In genomic region chr12:18340796-18341195, GRCh38 we compare ENCODE assay signal across 17 cellular contexts.
A peak's percentile ranks its signal among the peaks of the same experiment; 100 is the strongest.
DNase-seq lines count a peak whose midpoint lies in the region; ATAC-seq and TF ChIP-seq lines count a peak whose summit lies in the region.
"Had no signal": no experiment of that assay in that cellular context is flagged by ENCODE, and none has a peak within 500 bp of the region (broad histone marks: within the 10 kb centered on the region; RNA-seq: fewer than 3 reads in every experiment).

No MANE protein-coding gene starts in this region.

- intact Hi-C loops in left ventricle myocardium inferior (cut with micrococcal nuclease) (no loop called here), cardiac septum (cut with DNase I) (no loop called here)

- no peak overlapping the region for H2BK5ac ChIP-seq in neuronal stem cell (ENCODE audit: low read length)

- H3K4me3 ChIP-seq in left ventricle myocardium inferior = no peak overlapping the region
- H3K4me3 ChIP-seq in GM23248 = no peak overlapping the region
- no peak overlapping the region for H3K4me3 ChIP-seq in fibroblast of mammary gland (ENCODE audit: control insufficient read depth, low read depth, low read length)
- H3K4me3 ChIP-seq in neuronal stem cell (ENCODE audit: low read length in 2 of 2) = no peak overlapping the region
- H3K4me3 ChIP-seq: BLaER1, GM23338 had no signal

- TF ChIP-seq CTCF in left ventricle myocardium inferior (IDR thresholded peaks at IDR 0.05; ENCODE audit: borderline replicate concordance) (no peak), fibroblast of mammary gland (conservative IDR thresholded peaks at IDR 0.05; ENCODE audit: control insufficient read depth, insufficient read depth, low read depth, low read length) (no peak)

- no peaks in the 10 kb centered on the region for H3K36me3 ChIP-seq in left ventricle myocardium inferior
- H3K36me3 ChIP-seq in GM23248 (ENCODE audit: low read depth) = no peaks in the 10 kb centered on the region
- no peaks in the 10 kb centered on the region for H3K36me3 ChIP-seq in neuronal stem cell (replicated peaks in 1 of 2; ENCODE audit: control insufficient read depth in 2 of 2, insufficient read depth in 2 of 2, low read length in 2 of 2)
- H3K36me3 ChIP-seq: BLaER1 had no signal

- no peak overlapping the region for H3K18ac ChIP-seq in neuronal stem cell (ENCODE audit: low read length)

- H3K27me3 ChIP-seq in left ventricle myocardium inferior (ENCODE audit: low read depth) (no peaks in the 10 kb centered on the region), GM23248 (replicated peaks; ENCODE audit: insufficient read depth) (no peaks in the 10 kb centered on the region), neuronal stem cell (ENCODE audit: control insufficient read depth in 3 of 3, insufficient read depth in 3 of 3, low read depth in 1 of 3, low read length in 3 of 3) (no peaks in the 10 kb centered on the region)
- H3K27me3 ChIP-seq: BLaER1 had no signal

- no peaks in the 10 kb centered on the region for H4K20me1 ChIP-seq in GM23248 (ENCODE audit: insufficient read depth)
- H4K20me1 ChIP-seq: BLaER1 had no signal

- H3K79me2 ChIP-seq in GM23248 (ENCODE audit: insufficient read depth) = no peaks in the 10 kb centered on the region

- H3K9me3 ChIP-seq in left ventricle myocardium inferior (replicated peaks) = no peaks in the 10 kb centered on the region
- H3K9me3 ChIP-seq in GM23248 (ENCODE audit: low read depth) = no peaks in the 10 kb centered on the region
- no peaks in the 10 kb centered on the region for H3K9me3 ChIP-seq in neuronal stem cell (replicated peaks in 1 of 2; ENCODE audit: control insufficient read depth in 2 of 2, insufficient read depth in 1 of 2, low read depth in 1 of 2, low read length in 2 of 2)
- H3K9me3 ChIP-seq: BLaER1 had no signal

- no peak overlapping the region for H3K14ac ChIP-seq in neuronal stem cell (ENCODE audit: low read length)

- no peak overlapping the region for H4K8ac ChIP-seq in neuronal stem cell (ENCODE audit: low read depth, low read length)

- H3K4me1 ChIP-seq in left ventricle myocardium inferior (peaks cover 11% of the 10 kb centered on the region), GM23248 (ENCODE audit: insufficient read depth) (0 out of 2 replicates have a peak, but pooled peaks cover 8% of the 10 kb centered on the region), neuronal stem cell (ENCODE audit: control insufficient read depth in 2 of 2, insufficient read depth in 1 of 2, low read depth in 1 of 2, low read length in 2 of 2) (no peaks in the 10 kb centered on the region)

- no peaks in the 10 kb centered on the region for H3K9me2 ChIP-seq in GM23248 (ENCODE audit: insufficient read depth)

- H3K4me2 ChIP-seq in GM23248 (ENCODE audit: unreplicated experiment) (no peak overlapping the region), neuronal stem cell (ENCODE audit: insufficient read depth, low read length, poor library complexity, severe bottlenecking) (no peak overlapping the region)
- H3K4me2 ChIP-seq: BLaER1, GM23338 had no signal

- no peaks in the 10 kb centered on the region for H3F3A ChIP-seq in GM23248 (ENCODE audit: insufficient read depth)

- no peak overlapping the region for H3K4ac ChIP-seq in neuronal stem cell (ENCODE audit: low read length)

- no peak overlapping the region for H3K23ac ChIP-seq in neuronal stem cell (ENCODE audit: low read depth, low read length, poor library complexity)

- no peak for ATAC-seq in GM21723 (IDR thresholded peaks at IDR 0.05; ENCODE audit: unreplicated experiment)
- ATAC-seq: GM23338, HCT116 had no signal

- H3K79me1 ChIP-seq in neuronal stem cell (ENCODE audit: low read depth, low read length) = no peaks in the 10 kb centered on the region

- H2BK120ac ChIP-seq in neuronal stem cell (ENCODE audit: low read depth, low read length) = no peak overlapping the region

- H2BK15ac ChIP-seq in neuronal stem cell (ENCODE audit: low read length) = no peak overlapping the region

- H2AFZ ChIP-seq in GM23248 (peak overlapping the region; percentile 43; the same call in 1 of the 2 replicates), neuronal stem cell (ENCODE audit: low read length) (no peak overlapping the region)
- H2AFZ ChIP-seq: GM23338 had no signal

- WGBS in GM23248 (ENCODE audit: low coverage in 1 of 2, low lambda C conversion rate in 2 of 2, missing lambda C conversion rate in 2 of 2), 2 experiments = 20 to 21% methylated on average over 7 of the region's 7 CpGs
- no CpG with 5 or more reads among the region's 7 CpGs for WGBS in neuronal stem cell (ENCODE audit: extremely low coverage in 2 of 2, insufficient read length in 2 of 2, insufficient replicate concordance in 1 of 2), 2 donors

- H3K9ac ChIP-seq in GM23248 (no peak overlapping the region), neuronal stem cell (ENCODE audit: low read depth, low read length, poor library complexity) (no peak overlapping the region)
- H3K9ac ChIP-seq: BLaER1 had no signal

- DNase-seq in left ventricle myocardium inferior = no peak
- DNase-seq in cardiac septum (ENCODE audit: low spot score) = no peak
- no peak for DNase-seq in GM23248
- DNase-seq in fibroblast of mammary gland (ENCODE audit: low read depth) = peak; percentile 30
- DNase-seq in germinal center (ENCODE audit: low spot score) = no peak
- no peak for DNase-seq in neuronal stem cell (ENCODE audit: low spot score)
- DNase-seq: CD4-positive, alpha-beta memory T cell; DMS153; DMS79; GDM1; H7; HFFc6; KBM-7 had no signal

- H2AK5ac ChIP-seq in neuronal stem cell (ENCODE audit: low read depth, low read length) = no peak overlapping the region

- no peak overlapping the region for H2BK12ac ChIP-seq in neuronal stem cell (ENCODE audit: low read length)

- no peak overlapping the region for H4K91ac ChIP-seq in neuronal stem cell (ENCODE audit: low read depth, low read length, poor library complexity)

- in situ Hi-C loops in GM23248 (cut with MboI) = no loop called here

- peak overlapping the region; percentile 1 for H3K27ac ChIP-seq in left ventricle myocardium inferior (replicated peaks)
- no peak overlapping the region for H3K27ac ChIP-seq in GM23248
- no peak overlapping the region for H3K27ac ChIP-seq in neuronal stem cell (replicated peaks; ENCODE audit: low read length)
- H3K27ac ChIP-seq: BLaER1 had no signal
